Comparison of ENCODE assay signal across 28 cellular contexts in genomic region chr1:214587165-214587564, GRCh38. TPM values are rescaled to one million over a fixed set of nuclear protein-coding genes. Genes with fewer than 3 reads are reported as not detected.
"Had no signal": no experiment of that assay in that cellular context is flagged by ENCODE, and none has a peak within 500 bp of the region (broad histone marks: within the 10 kb centered on the region; RNA-seq: fewer than 3 reads in every experiment).

No MANE protein-coding gene starts in this region.

- H3K27me3 ChIP-seq: ascending aorta, body of pancreas had no signal

- H3K36me3 ChIP-seq: ascending aorta had no signal

- H3K27ac ChIP-seq: ascending aorta, body of pancreas, SK-N-MC had no signal

- H3K4me1 ChIP-seq: ascending aorta, body of pancreas had no signal

- FAIRE-seq: bronchial epithelial cell, TTC549 had no signal

- H3K4me3 ChIP-seq: ascending aorta, body of pancreas, SK-N-MC had no signal

- DNase-seq: activated B cell treated with CpG ODN at 0.5 μM for 24 hours; activated CD4-positive, alpha-beta T cell treated with anti-CD3 and anti-CD28 coated beads for 1 hour; activated CD4-positive, alpha-beta T cell treated with anti-CD3 and anti-CD28 coated beads, Interleukin-2, amount 10 ng/mL, durations not matched to agents 24 days and 14 days; activated CD4-positive, alpha-beta T cell treated with anti-CD3 and anti-CD28 coated beads, Interleukin-2, amount 50 U/mL, for 48 hours; activated effector memory CD4-positive, alpha-beta T cell treated with anti-CD3 and anti-CD28 coated beads, Interleukin-2, amount 50 U/mL, for 16 hours; activated naive CD4-positive, alpha-beta T cell treated with Interleukin-2 at 50 U/mL for 16 hours; activated naive CD8-positive, alpha-beta T cell treated with anti-CD3 and anti-CD28 coated beads, Interleukin-2, amount 50 U/mL, for 24 hours; activated T-cell treated with anti-CD3 and anti-CD28 coated beads, Interleukin-2, amount 50 U/mL, for 4 hours; amniotic stem cell; body of pancreas; central memory CD4-positive, alpha-beta T cell; KG1; NCI-H1048; NCI-H1417 treated with DMSO at 0.1 percent for 48 hours; NCI-H1694; NCI-H2029 treated with DMSO at 0.1 percent for 48 hours; NCI-H2171; NCI-H510A treated with DMSO at 0.1 percent for 48 hours; NCI-H774; PC-3; T-cell; T-helper 2 cell; T1000 had no signal

- H3K9me3 ChIP-seq: ascending aorta, body of pancreas had no signal

- ATAC-seq: activated naive CD4-positive, alpha-beta T cell treated with anti-CD3 and anti-CD28 coated beads, Interleukin-2, amount 50 U/mL, for 72 hours; activated naive CD8-positive, alpha-beta T cell treated with anti-CD3 and anti-CD28 coated beads, Interleukin-2, amount 50 U/mL, for 24 hours; activated T-cell treated with anti-CD3 and anti-CD28 coated beads, Interleukin-2, amount 50 U/mL, for 4 hours; body of pancreas; PC-3; T-cell had no signal

RNA-seq across cellular contexts. Expression of gene PTPN14, which starts 35.8 kb away (rescaled TPM):
- total RNA-seq: activated B cell treated with CpG ODN at 0.5 μM for 24 hours had no signal
